In the genomic region with DNA sequence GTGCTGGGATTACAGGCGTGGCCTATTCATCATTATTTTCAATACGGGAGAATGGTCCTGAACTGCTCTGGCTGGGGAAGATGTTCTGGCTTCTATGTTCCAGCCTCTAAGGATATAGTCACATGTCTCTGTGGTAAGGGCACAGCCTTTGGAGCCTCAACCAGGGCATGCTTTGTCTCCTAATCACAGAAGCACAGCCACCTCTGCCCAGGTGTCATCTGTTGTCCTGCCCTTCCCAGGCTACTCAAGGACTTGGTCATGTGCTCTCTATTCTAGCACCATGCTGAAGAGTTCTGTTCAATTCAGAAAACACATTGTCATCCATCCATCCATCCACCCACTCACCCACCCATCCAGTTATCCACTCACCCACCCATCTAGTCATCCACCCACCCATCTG, we compare ENCODE assay signal across 16 cellular contexts. TPM values are rescaled to one million over a fixed set of nuclear protein-coding genes. Genes with fewer than 3 reads are reported as not detected.
DNase-seq lines count a peak whose midpoint lies in the region; ATAC-seq, FAIRE-seq and TF ChIP-seq lines count a peak whose summit lies in the region.
"Had no signal": no experiment of that assay in that cellular context is flagged by ENCODE, and none has a peak within 500 bp of the region (broad histone marks: within the 10 kb centered on the region; RNA-seq: fewer than 3 reads in every experiment).

No MANE protein-coding gene starts in this region.

- BruUV-seq in Calu3 (replicated peaks; lab: Mats Ljungman, UMichigan) = no TSS peak

- H3K4me1 ChIP-seq in sigmoid colon = no peaks in the 10 kb centered on the region

- peaks cover 62% of the 10 kb centered on the region for H3K36me3 Mint-ChIP-seq in Calu3 (ENCODE audit: insufficient read depth, unreplicated experiment)

- no peaks in the 10 kb centered on the region for H3K27me3 ChIP-seq in bronchial epithelial cell (ENCODE audit: control insufficient read depth, insufficient read depth, low read length)
- H3K27me3 ChIP-seq in sigmoid colon = no peaks in the 10 kb centered on the region
- H3K27me3 ChIP-seq: BLaER1 treated with 17β-estradiol and CSF1 and Interleukin-3, amounts not matched to agents 10 nM and 100 nM had no signal

- H3K9me3 ChIP-seq in sigmoid colon = peaks cover 0 to 7% (median 6%) of the 10 kb centered on the region in 4 donors

- 75 to 77% methylated on average over 2 of the region's 2 CpGs for WGBS in sigmoid colon, 2 donors

- intact Hi-C loops in left ventricle myocardium superior (cut with micrococcal nuclease) (no loop called here), Right ventricle myocardium inferior (cut with DNase I) (no loop called here), sigmoid colon (cut with DNase I) (no loop called here), Calu3 (cut with micrococcal nuclease; ENCODE audit: unreplicated experiment) (no loop called here)

- no peaks in the 10 kb centered on the region for H3K4me1 Mint-ChIP-seq in Calu3 (ENCODE audit: low read depth, unreplicated experiment)

- no peak for TF ChIP-seq CTCF in bronchial epithelial cell (IDR thresholded peaks at IDR 0.05; ENCODE audit: insufficient read depth, low read length, severe bottlenecking)
- no peak for TF ChIP-seq CTCF in sigmoid colon (IDR thresholded peaks at IDR 0.05)
- TF ChIP-seq CTCF in Calu3 (IDR thresholded peaks at IDR 0.05; ENCODE audit: unreplicated experiment) = no peak

- no peak overlapping the region for H3K4me3 ChIP-seq in bronchial epithelial cell (ENCODE audit: low read depth, low read length)
- no peak overlapping the region for H3K4me3 ChIP-seq in sigmoid colon

- no peak overlapping the region for H3K27ac ChIP-seq in sigmoid colon
- H3K27ac ChIP-seq: BLaER1 treated with 17β-estradiol and CSF1 and Interleukin-3, amounts not matched to agents 10 nM and 100 nM had no signal

- H3K9me3 Mint-ChIP-seq in Calu3 (ENCODE audit: low read depth, unreplicated experiment) = peaks cover 10% of the 10 kb centered on the region

- H3K27ac Mint-ChIP-seq in Calu3 (ENCODE audit: unreplicated experiment) = no peak overlapping the region
- H3K27ac Mint-ChIP-seq: CD8-positive, alpha-beta T cell had no signal

- no peak for ATAC-seq in left ventricle myocardium superior
- ATAC-seq in Right ventricle myocardium inferior = no peak
- ATAC-seq: CD8-positive, alpha-beta T cell had no signal

- peaks cover 1% of the 10 kb centered on the region for H3K36me3 ChIP-seq in bronchial epithelial cell (ENCODE audit: control insufficient read depth, insufficient read depth, low read length)
- peaks cover 19 to 74% (median 31%) of the 10 kb centered on the region in 4 donors for H3K36me3 ChIP-seq in sigmoid colon

- H3K4me3 Mint-ChIP-seq in Calu3 (ENCODE audit: low read depth, unreplicated experiment) = no peak overlapping the region
- H3K4me3 Mint-ChIP-seq: CD8-positive, alpha-beta T cell had no signal

- no peak for TF ChIP-seq POLR2A in sigmoid colon (IDR thresholded peaks at IDR 0.05)

- CTCF ChIA-PET in Calu3 (lab: Charles Lee) = no interaction called here

- no peaks in the 10 kb centered on the region for H3K27me3 Mint-ChIP-seq in Calu3 (ENCODE audit: unreplicated experiment)

- FAIRE-seq in bronchial epithelial cell (lab: Jason Lieb, UNC) = peak; percentile 72

- no peak for TF ChIP-seq EP300 in sigmoid colon (IDR thresholded peaks at IDR 0.05)

- DNase-seq in left ventricle myocardium superior (peak; percentile 2), Right ventricle myocardium inferior (ENCODE audit: missing footprints) (no peak), bronchial epithelial cell (ENCODE audit: low read depth) (no peak), sigmoid colon (peak; percentile 32), Calu3 (no peak), NCI-H510A (lab: John Stamatoyannopoulos, UW) (no peak), dedifferentiated amniotic fluid mesenchymal stem cell (ENCODE audit: extremely low spot score) (no peak)
- DNase-seq: CD8-positive, alpha-beta T cell; DMS79 treated with DMSO at 0.1 percent for 48 hours; KBM-7; NCI-H1105 treated with DMSO at 0.1 percent for 48 hours; NCI-H1694; NCI-H2081 treated with DMSO at 0.1 percent for 48 hours; NCI-H446 treated with DMSO at 0.1 percent for 48 hours; NCI-H748 treated with DMSO at 0.1 percent for 48 hours had no signal

RNA-seq across cellular contexts. Expression of gene ASMTL, which starts 29.5 kb away (rescaled TPM):
- 34.3 TPM for total RNA-seq in left ventricle myocardium superior
- total RNA-seq in Right ventricle myocardium inferior = 33.1 TPM
- total RNA-seq in bronchial epithelial cell = 4.7 and 7.7 TPM in 2 replicates
- total RNA-seq in sigmoid colon = 10 to 100 TPM; 20.8 to 30.6 (median 29.3) TPM
- 10 to 100 TPM; 11.8 to 24.0 (median 21.0) TPM for polyA plus RNA-seq in sigmoid colon
- total RNA-seq in Calu3 (2022) = 14.4 and 18.0 TPM in 2 replicates

RNA-seq across cellular contexts. Expression of gene SLC25A6, which starts 31.3 kb away (rescaled TPM):
- 172 TPM for total RNA-seq in left ventricle myocardium superior
- total RNA-seq in Right ventricle myocardium inferior = 145 TPM
- 251 and 335 TPM in 2 replicates for total RNA-seq in bronchial epithelial cell
- 100 to 1,000 TPM; 329 to 493 (median 469) TPM for total RNA-seq in sigmoid colon
- 100 to 1,000 TPM; 449 to 644 (median 517) TPM for polyA plus RNA-seq in sigmoid colon
- 139 and 161 TPM in 2 replicates for total RNA-seq in Calu3 (2022)

Comparison
In these comparisons a context has a peak if more than half of its experiments do, and no peak if none do; other contexts are left out.
1. DNase-seq: peak in left ventricle myocardium superior (single experiment) and sigmoid colon (single experiment); none in Right ventricle myocardium inferior (single experiment), bronchial epithelial cell (single experiment), Calu3 (single experiment), NCI-H510A (single experiment) and dedifferentiated amniotic fluid mesenchymal stem cell (single experiment).